ENCODE assay signal across 32 cellular contexts in the genomic region with DNA sequence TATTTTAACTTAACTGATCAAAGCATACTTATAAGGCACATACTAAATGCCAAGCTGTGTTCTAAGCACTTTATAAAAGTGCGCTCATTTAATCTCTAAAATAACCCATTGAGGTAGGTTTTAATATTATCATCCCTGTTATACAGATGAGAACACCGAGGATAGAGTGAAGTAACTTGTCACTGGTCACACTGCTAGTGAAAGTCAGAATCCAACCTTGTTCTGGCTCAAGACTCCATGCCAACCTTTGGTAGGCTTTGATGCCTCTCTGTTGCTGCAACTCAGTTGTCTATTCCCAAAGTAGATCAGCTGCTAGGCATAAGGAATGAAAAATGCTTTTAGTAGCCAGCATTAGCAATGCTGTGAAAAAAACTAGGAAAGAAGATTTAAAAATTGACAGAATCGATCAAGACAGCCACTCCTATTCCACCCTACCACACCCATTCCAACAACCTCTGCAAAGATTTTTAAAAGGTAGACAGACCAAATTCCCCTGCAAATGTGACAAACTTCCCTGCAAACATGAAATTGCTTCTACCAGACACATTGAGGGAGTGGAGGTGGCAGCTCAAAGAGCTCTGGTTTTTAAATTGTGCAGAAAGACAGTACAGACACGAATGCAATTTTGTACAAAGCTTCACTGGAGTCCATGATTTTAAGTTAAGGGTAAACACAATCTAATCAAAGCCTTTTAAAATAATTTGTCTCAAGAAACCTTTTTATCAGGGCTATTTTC. TPM values are rescaled to one million over a fixed set of nuclear protein-coding genes. Genes with fewer than 3 reads are reported as not detected.
"Had no signal": no experiment of that assay in that cellular context is flagged by ENCODE, and none has a peak within 500 bp of the region (broad histone marks: within the 10 kb centered on the region; RNA-seq: fewer than 3 reads in every experiment).

No MANE protein-coding gene starts in this region.

- H3K4me1 Mint-ChIP-seq: endodermal cell; immature natural killer cell; memory B cell; naive B cell; neural crest cell; stimulated activated naive B cell treated with anti-CD40 and anti-IgM and Interleukin-4, amounts not matched to agents 10 μg/mL and 1 μg/mL and 100 μg/mL, for 72 hours had no signal

- H3K4me3 Mint-ChIP-seq: dendritic cell treated with granulocyte-macrophage colony-stimulating factor and Interleukin-4, amounts not matched to agents 40 ng/mL and 50 ng/mL, for 4 days; endodermal cell; immature natural killer cell; memory B cell; naive B cell; natural killer cell treated with Interleukin-12 subunit alpha and Interleukin-12 subunit beta and Interleukin-15 and Interleukin-18, amount 100 ng/mL, for 72 hours; neural crest cell; stimulated activated naive B cell treated with anti-CD40 and anti-IgM and Interleukin-4, amounts not matched to agents 10 μg/mL and 1 μg/mL and 100 μg/mL, for 72 hours; stimulated activated naive CD8-positive, alpha-beta T cell treated with anti-CD3 and anti-CD28 coated beads, Interleukin-15, Interleukin-2, amounts not matched to agents 100 ng/mL and 50 ng/mL, for 24 hours had no signal

- H3K36me3 ChIP-seq: colonic mucosa, heart right ventricle, neutrophil, pancreas, right atrium auricular region, sigmoid colon, suprapubic skin, transverse colon, vagina had no signal

- H3K4me1 ChIP-seq: colonic mucosa, heart right ventricle, pancreas, right atrium auricular region, sigmoid colon, suprapubic skin, vagina had no signal

- ATAC-seq: esophagus mucosa; heart right ventricle; left lobe of liver; natural killer cell treated with Interleukin-12 subunit alpha and Interleukin-12 subunit beta and Interleukin-15 and Interleukin-18, amount 100 ng/mL, for 72 hours; pancreas; stimulated activated naive B cell treated with anti-CD40 and anti-IgM and Interleukin-4, amounts not matched to agents 10 μg/mL and 1 μg/mL and 100 μg/mL, for 72 hours had no signal

- DNase-seq: colonic mucosa; effector CD8-positive, alpha-beta T cell; endodermal cell; foreskin melanocyte; glutamatergic neuron; heart right ventricle; hippocampal formation; immature natural killer cell; islet precursor cell; kidney glomerular epithelial cell; mucosa of descending colon; naive B cell; pancreas; sigmoid colon; small intestine; stimulated activated CD4-positive, alpha-beta T cell treated with anti-CD3 and anti-CD28 coated beads, Interleukin-15, amount 100 ng/mL, for 24 hours; stimulated activated CD4-positive, alpha-beta T cell treated with anti-CD3 and anti-CD28 coated beads, Interleukin-2, amount 100 ng/mL, for 48 hours; stimulated activated naive B cell treated with anti-CD40 and anti-IgM and Interleukin-4, amounts not matched to agents 10 μg/mL and 1 μg/mL and 100 μg/mL, for 72 hours; transverse colon had no signal

- H3K27ac Mint-ChIP-seq: dendritic cell treated with granulocyte-macrophage colony-stimulating factor and Interleukin-4, amounts not matched to agents 40 ng/mL and 50 ng/mL, for 4 days; endodermal cell; immature natural killer cell; memory B cell; natural killer cell treated with Interleukin-12 subunit alpha and Interleukin-12 subunit beta and Interleukin-15 and Interleukin-18, amount 100 ng/mL, for 72 hours; stimulated activated naive B cell treated with anti-CD40 and anti-IgM and Interleukin-4, amounts not matched to agents 10 μg/mL and 1 μg/mL and 100 μg/mL, for 72 hours; stimulated activated naive CD8-positive, alpha-beta T cell treated with anti-CD3 and anti-CD28 coated beads, Interleukin-15, Interleukin-2, amounts not matched to agents 100 ng/mL and 50 ng/mL, for 24 hours had no signal

- H3K9me3 ChIP-seq: colonic mucosa, heart right ventricle, mucosa of descending colon, neutrophil, pancreas, right atrium auricular region, sigmoid colon, suprapubic skin, transverse colon, vagina had no signal

- H3K27me3 ChIP-seq: colonic mucosa, pancreas, right atrium auricular region, sigmoid colon, suprapubic skin, transverse colon, vagina had no signal

- H3K9me3 Mint-ChIP-seq: dendritic cell treated with granulocyte-macrophage colony-stimulating factor and Interleukin-4, amounts not matched to agents 40 ng/mL and 50 ng/mL, for 4 days; endodermal cell; immature natural killer cell; memory B cell; natural killer cell treated with Interleukin-12 subunit alpha and Interleukin-12 subunit beta and Interleukin-15 and Interleukin-18, amount 100 ng/mL, for 72 hours; stimulated activated naive CD8-positive, alpha-beta T cell treated with anti-CD3 and anti-CD28 coated beads, Interleukin-15, Interleukin-2, amounts not matched to agents 100 ng/mL and 50 ng/mL, for 24 hours had no signal

- FAIRE-seq: pancreas, small intestine had no signal

- H3K27me3 Mint-ChIP-seq: memory B cell; naive B cell; stimulated activated naive B cell treated with anti-CD40 and anti-IgM and Interleukin-4, amounts not matched to agents 10 μg/mL and 1 μg/mL and 100 μg/mL, for 72 hours had no signal

- H3K4me3 ChIP-seq: colonic mucosa, heart right ventricle, lung, mucosa of descending colon, pancreas, right atrium auricular region, sigmoid colon, suprapubic skin, transverse colon, vagina had no signal

- H3K27ac ChIP-seq: colonic mucosa, epithelial cell of prostate, heart right ventricle, neutrophil, pancreas, right atrium auricular region, suprapubic skin, vagina had no signal

RNA-seq across cellular contexts. Expression of a gene that starts 39.8 kb away (rescaled TPM):
- total RNA-seq: natural killer cell treated with Interleukin-12 subunit alpha and Interleukin-12 subunit beta and Interleukin-15 and Interleukin-18, amount 100 ng/mL, for 72 hours had no signal
- polyA plus RNA-seq: immature natural killer cell had no signal
